In genomic region chr11:79100093-79100704, GRCh38 we compare ENCODE assay signal across 8 cellular contexts.
DNase-seq lines count a peak whose midpoint lies in the region; ATAC-seq and TF ChIP-seq lines count a peak whose summit lies in the region.

No MANE protein-coding gene starts in this region.

- in situ Hi-C loops in astrocyte of the cerebellum (cut with HindIII; ENCODE audit: low sequenced_read_pairs), result no loop called here

- H3K4me3 ChIP-seq in astrocyte of the cerebellum (ENCODE audit: low read depth, low read length), result no peak overlapping the region

- peak; percentile 86 for TF ChIP-seq CTCF in astrocyte of the cerebellum (IDR thresholded peaks at IDR 0.05; ENCODE audit: low read depth, low read length, missing control alignments)

- ATAC-seq in GM18499 (IDR thresholded peaks at IDR 0.05; ENCODE audit: insufficient read depth, unreplicated experiment) (peak; percentile 89), HG02884 (IDR thresholded peaks at IDR 0.05; ENCODE audit: unreplicated experiment) (peak; percentile 93)

- DNase-seq in CD1c-positive myeloid dendritic cell (ENCODE audit: extremely low spot score), result peak; percentile 26
- peak; percentile 38 for DNase-seq in NCI-H345 (lab: John Stamatoyannopoulos, UW)
- no peak for DNase-seq in astrocyte of the cerebellum (ENCODE audit: low read depth)
- DNase-seq in iris pigment epithelial cell (ENCODE audit: low read depth), result peak; percentile 61
- DNase-seq in stromal cell of bone marrow (ENCODE audit: low read depth), result peak; percentile 38
- no peak for DNase-seq in stimulated activated naive CD4-positive, alpha-beta T cell (lab: John Stamatoyannopoulos, UW)

Comparison
In these comparisons a context has a peak if more than half of its experiments do, and no peak if none do; other contexts are left out.
1. DNase-seq: peak in CD1c-positive myeloid dendritic cell (single experiment), NCI-H345 (single experiment), iris pigment epithelial cell (single experiment) and stromal cell of bone marrow (single experiment); none in astrocyte of the cerebellum (single experiment) and stimulated activated naive CD4-positive, alpha-beta T cell (0 of 6).